In the genomic region with DNA sequence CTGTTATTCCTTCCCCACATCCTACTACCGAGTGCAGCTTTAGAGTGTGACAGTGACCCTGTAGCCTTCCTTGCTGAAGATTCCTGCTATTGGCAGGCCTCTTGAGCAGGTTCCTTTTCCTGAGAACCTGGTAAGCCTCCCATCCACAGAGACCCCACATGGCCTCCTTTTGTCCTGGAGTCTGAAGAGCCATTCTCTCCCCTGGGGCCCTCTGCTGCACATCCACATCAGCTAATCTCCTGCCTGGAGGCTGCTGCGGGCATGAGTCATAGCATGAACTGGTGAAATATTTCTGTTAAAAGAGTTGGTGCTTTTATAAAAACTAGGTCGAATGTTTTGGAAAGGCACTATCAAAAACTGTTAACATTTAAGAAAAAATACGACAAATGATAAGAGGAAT, we compare ENCODE assay signal across 19 cellular contexts.
DNase-seq lines count a peak whose midpoint lies in the region; ATAC-seq and TF ChIP-seq lines count a peak whose summit lies in the region.
"Had no signal": no experiment of that assay in that cellular context is flagged by ENCODE, and none has a peak within 500 bp of the region (broad histone marks: within the 10 kb centered on the region; RNA-seq: fewer than 3 reads in every experiment).

No MANE protein-coding gene starts in this region.

- POLR2A ChIA-PET in T-cell (lab: Charles Lee), result interaction anchor here in 1 of 2 donors (0.5 kb wide), 1 partner anchor 122 kb away, joined by 3 read pairs; no protein-coding TSS in a partner anchor

- no peaks in the 10 kb centered on the region for H3F3A ChIP-seq in Loucy (ENCODE audit: low read depth)

- H3K27me3 ChIP-seq in Loucy (ENCODE audit: insufficient read depth, low read length, poor library complexity, severe bottlenecking), result no peaks in the 10 kb centered on the region
- H3K27me3 ChIP-seq: vagina had no signal

- H3K27ac ChIP-seq in mesodermal cell (ENCODE audit: low read depth, low read length, severe bottlenecking), result peak overlapping the region; percentile 59
- H3K27ac ChIP-seq: vagina had no signal

- TF ChIP-seq CTCF in Calu3 (IDR thresholded peaks at IDR 0.05; ENCODE audit: unreplicated experiment) (no peak), Loucy (conservative IDR thresholded peaks at IDR 0.05; ENCODE audit: low read length) (no peak)

- peak overlapping the region; percentile 25; the same call in 1 of the 2 replicates for H2AFZ ChIP-seq in Loucy (ENCODE audit: low read length)

- peak; percentile 9 for DNase-seq in Calu3
- DNase-seq in astrocyte of the hippocampus (ENCODE audit: low read depth, low spot score), result peak; percentile 75
- no peak for DNase-seq in T-cell
- no peak for DNase-seq in NCI-H748 treated with DMSO at 0.1 percent for 48 hours (lab: John Stamatoyannopoulos, UW)
- DNase-seq: activated CD4-positive, alpha-beta T cell treated with anti-CD3 and anti-CD28 coated beads for 48 hours; aorta; DMS53; effector memory CD8-positive, alpha-beta T cell; Karpas-422; naive B cell; stimulated activated CD4-positive, alpha-beta T cell treated with anti-CD3 and anti-CD28 coated beads, Interleukin-4, amount 100 ng/mL, for 4 hours; T-helper 17 cell had no signal

- H3K9me2 ChIP-seq in Loucy (replicated peaks; ENCODE audit: low read depth, low read length), result no peaks in the 10 kb centered on the region

- no peaks in the 10 kb centered on the region for H3K4me1 Mint-ChIP-seq in Calu3 (ENCODE audit: low read depth, unreplicated experiment)
- H3K4me1 Mint-ChIP-seq in T-cell, result no peaks in the 10 kb centered on the region
- H3K4me1 Mint-ChIP-seq: B cell; naive B cell; stimulated activated memory B cell treated with anti-CD40 and anti-IgM and Interleukin-4, amounts not matched to agents 10 μg/mL and 1 μg/mL and 100 μg/mL, for 72 hours; T-helper 17 cell had no signal

- no peaks in the 10 kb centered on the region for H3K36me3 Mint-ChIP-seq in Calu3 (ENCODE audit: insufficient read depth, unreplicated experiment)
- no peaks in the 10 kb centered on the region for H3K36me3 Mint-ChIP-seq in T-cell
- H3K36me3 Mint-ChIP-seq: naive B cell; stimulated activated memory B cell treated with anti-CD40 and anti-IgM and Interleukin-4, amounts not matched to agents 10 μg/mL and 1 μg/mL and 100 μg/mL, for 72 hours had no signal

- H3K36me3 ChIP-seq in Loucy (ENCODE audit: insufficient read depth, low read length), result no peaks in the 10 kb centered on the region
- no peaks in the 10 kb centered on the region for H3K36me3 ChIP-seq in mesodermal cell (ENCODE audit: control insufficient read depth, insufficient read depth, low read length)
- H3K36me3 ChIP-seq: vagina had no signal

- no peaks in the 10 kb centered on the region for H3K79me2 ChIP-seq in Loucy (ENCODE audit: insufficient read depth, low read length)

- H3K27ac Mint-ChIP-seq in Calu3 (ENCODE audit: unreplicated experiment) (no peak overlapping the region), T-cell (no peak overlapping the region)
- H3K27ac Mint-ChIP-seq: B cell; effector memory CD8-positive, alpha-beta T cell; naive B cell; stimulated activated memory B cell treated with anti-CD40 and anti-IgM and Interleukin-4, amounts not matched to agents 10 μg/mL and 1 μg/mL and 100 μg/mL, for 72 hours; T-helper 17 cell had no signal

- intact Hi-C loops in Calu3 (cut with micrococcal nuclease; ENCODE audit: unreplicated experiment), result no loop called here

- H4K20me1 ChIP-seq in Loucy (ENCODE audit: insufficient read depth, low read length, poor library complexity, severe bottlenecking), result no peaks in the 10 kb centered on the region

- H3K4me3 Mint-ChIP-seq in Calu3 (ENCODE audit: low read depth, unreplicated experiment) (no peak overlapping the region), T-cell (no peak overlapping the region)
- H3K4me3 Mint-ChIP-seq: B cell; effector memory CD8-positive, alpha-beta T cell; naive B cell; stimulated activated memory B cell treated with anti-CD40 and anti-IgM and Interleukin-4, amounts not matched to agents 10 μg/mL and 1 μg/mL and 100 μg/mL, for 72 hours; T-helper 17 cell had no signal

- H3K27me3 Mint-ChIP-seq in Calu3 (ENCODE audit: unreplicated experiment), result no peaks in the 10 kb centered on the region
- H3K27me3 Mint-ChIP-seq in T-cell, result peaks cover 0 to 9% of the 10 kb centered on the region in 2 donors
- H3K27me3 Mint-ChIP-seq: B cell; effector memory CD8-positive, alpha-beta T cell; stimulated activated memory B cell treated with anti-CD40 and anti-IgM and Interleukin-4, amounts not matched to agents 10 μg/mL and 1 μg/mL and 100 μg/mL, for 72 hours had no signal

- ATAC-seq in HG03139 (IDR thresholded peaks at IDR 0.05; ENCODE audit: unreplicated experiment) (no peak), T-cell (replicated peaks in 1 of 4) (no peak), GM18519 (IDR thresholded peaks at IDR 0.05; ENCODE audit: low FRiP score, unreplicated experiment) (no peak)
- ATAC-seq: effector memory CD8-positive, alpha-beta T cell; stimulated activated memory B cell treated with anti-CD40 and anti-IgM and Interleukin-4, amounts not matched to agents 10 μg/mL and 1 μg/mL and 100 μg/mL, for 72 hours; T-helper 17 cell had no signal

- no peaks in the 10 kb centered on the region for H3K9me3 Mint-ChIP-seq in Calu3 (ENCODE audit: low read depth, unreplicated experiment)
- H3K9me3 Mint-ChIP-seq in T-cell, result peaks cover 0 to 3% (median 0%) of the 10 kb centered on the region in 3 donors
- H3K9me3 Mint-ChIP-seq: stimulated activated memory B cell treated with anti-CD40 and anti-IgM and Interleukin-4, amounts not matched to agents 10 μg/mL and 1 μg/mL and 100 μg/mL, for 72 hours had no signal

- H3K9ac ChIP-seq in Loucy (ENCODE audit: low read depth, low read length, poor library complexity, severe bottlenecking), result no peak overlapping the region

- peaks cover 28% of the 10 kb centered on the region for H3K4me1 ChIP-seq in Loucy (ENCODE audit: insufficient read depth, low read length, poor library complexity, severe bottlenecking)
- H3K4me1 ChIP-seq in mesodermal cell (ENCODE audit: control insufficient read depth, insufficient read depth, low read length, poor library complexity, severe bottlenecking), result peaks cover 7% of the 10 kb centered on the region
- H3K4me1 ChIP-seq: vagina had no signal

- H3K4me2 ChIP-seq in Loucy (ENCODE audit: low read depth, low read length, poor library complexity, severe bottlenecking), result no peak overlapping the region

- no peaks in the 10 kb centered on the region for H3K9me3 ChIP-seq in Loucy (ENCODE audit: insufficient read depth, low read depth, low read length)
- H3K9me3 ChIP-seq in mesodermal cell (ENCODE audit: control insufficient read depth, low read length), result no peaks in the 10 kb centered on the region
- H3K9me3 ChIP-seq: vagina had no signal

- CTCF ChIA-PET in Calu3 (lab: Charles Lee), result interaction anchor here (0.5 kb wide), 1 partner anchor 23 kb away, joined by 4 read pairs; no protein-coding TSS in a partner anchor
- CTCF ChIA-PET in T-cell (lab: Charles Lee), result no interaction called here

- WGBS in mesodermal cell (ENCODE audit: insufficient coverage in 2 of 2), 2 experiments, result 81 to 85% methylated on average over 1 to 2 of the region's 4 CpGs

- no TSS peak for BruUV-seq in Calu3 (replicated peaks; lab: Mats Ljungman, UMichigan)

- H3K4me3 ChIP-seq in Loucy (ENCODE audit: low read length, poor library complexity, severe bottlenecking) (no peak overlapping the region), mesodermal cell (ENCODE audit: extremely low read depth, insufficient read depth, low read length, poor library complexity, severe bottlenecking) (no peak overlapping the region)
- H3K4me3 ChIP-seq: vagina had no signal

Comparison
In these comparisons a context has a peak if more than half of its experiments do, and no peak if none do; other contexts are left out.
1. DNase-seq: peak in Calu3 (single experiment) and astrocyte of the hippocampus (single experiment); none in T-cell (0 of 34) and NCI-H748 treated with DMSO at 0.1 percent for 48 hours (single experiment).